Comparison of ENCODE assay signal across 1 cellular context in the genomic region with DNA sequence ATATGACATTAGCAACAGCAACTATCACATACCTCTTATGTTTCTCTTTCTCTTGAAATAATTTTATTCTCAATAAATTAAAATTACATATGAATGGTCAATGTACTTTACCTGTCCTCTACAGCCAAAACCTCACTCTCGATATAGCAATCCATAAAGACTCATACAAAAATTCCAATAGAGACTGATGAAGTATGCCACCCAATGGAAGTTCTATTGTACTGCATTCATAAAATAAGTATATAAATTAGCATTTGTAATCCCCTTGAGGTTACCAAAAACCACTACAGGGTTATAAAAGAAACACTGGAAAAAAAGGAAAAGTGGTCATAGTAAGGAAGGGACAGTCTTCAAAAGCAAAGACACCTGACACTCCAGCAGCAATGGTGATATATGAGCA.
TF ChIP-seq lines count a peak whose summit lies in the region.

No MANE protein-coding gene starts in this region.

TF ChIP-seq in endothelial cell of umbilical vein, 7 proteins besides CTCF, POLR2A, EP300 and RAD21:
- TF ChIP-seq EZH2 (IDR thresholded peaks at IDR 0.05; ENCODE audit: borderline replicate concordance, low read depth, low read length, severe bottlenecking) (no peak), POLR2AphosphoS5 (IDR thresholded peaks at IDR 0.05; ENCODE audit: insufficient read depth, low read depth, low read length) (no peak), JUN (IDR thresholded peaks at IDR 0.05; ENCODE audit: borderline replicate concordance, insufficient read depth, insufficient read length, low read depth) (no peak)
- TF ChIP-seq, protein P1, sequence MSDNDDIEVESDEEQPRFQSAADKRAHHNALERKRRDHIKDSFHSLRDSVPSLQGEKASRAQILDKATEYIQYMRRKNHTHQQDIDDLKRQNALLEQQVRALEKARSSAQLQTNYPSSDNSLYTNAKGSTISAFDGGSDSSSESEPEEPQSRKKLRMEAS (IDR thresholded peaks at IDR 0.05; ENCODE audit: insufficient read depth, insufficient read length), result no peak
